Comparison of ENCODE assay signal across 1 cellular context in the genomic region with DNA sequence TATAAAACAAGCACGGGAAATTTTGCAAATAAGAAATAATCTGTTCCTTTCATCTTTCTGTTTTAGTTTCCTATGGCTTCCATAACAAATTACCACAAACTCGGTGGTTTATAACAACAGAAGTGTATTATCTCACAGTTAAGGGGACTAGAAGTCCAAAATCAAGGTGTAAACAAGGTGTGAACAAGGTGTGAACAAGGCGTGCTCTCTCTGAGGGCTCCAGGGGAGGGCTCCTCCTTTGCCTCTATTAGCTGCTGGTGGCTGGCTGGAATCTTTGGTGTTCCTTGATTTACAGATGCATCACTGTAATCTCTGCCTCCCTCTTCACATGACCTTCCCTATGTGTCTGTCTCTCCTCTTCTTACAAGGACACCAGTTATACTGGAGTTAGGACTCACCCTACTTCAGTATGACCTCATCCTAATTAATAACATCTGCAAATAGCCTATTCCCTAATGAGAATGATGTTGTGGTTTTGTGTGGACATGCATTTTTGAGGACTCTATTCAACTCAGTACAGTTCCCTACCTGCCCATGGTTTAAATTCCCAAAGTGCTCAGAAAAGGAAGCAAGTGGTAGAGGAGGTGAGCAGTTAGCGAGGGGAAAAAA.
A peak's percentile ranks its signal among the peaks of the same experiment; 100 is the strongest.
TF ChIP-seq lines count a peak whose summit lies in the region.

No MANE protein-coding gene starts in this region.

TF ChIP-seq in HepG2, 621 proteins besides CTCF, POLR2A, EP300 and RAD21:
- TF ChIP-seq ZEB1 (IDR thresholded peaks at IDR 0.05; ENCODE audit: insufficient replicate concordance, low read depth) (no peak), ATF7 (IDR thresholded peaks at IDR 0.05) (peak; percentile 73), ATF7 (CRISPR knock-in tag; IDR thresholded peaks at IDR 0.05) (no peak)
